8 cellular contexts compared by ENCODE assay signal in genomic region chr4:118684873-118685811, GRCh38.
DNase-seq lines count a peak whose midpoint lies in the region; ATAC-seq and TF ChIP-seq lines count a peak whose summit lies in the region.

TSS of gene METTL14 (plus strand) at chr4:118685392. CDS start at chr4:118685535, 143 bp downstream.

- peak within 1 kb of the TSS; percentile 88 for H3K4me3 ChIP-seq in choroid plexus epithelial cell (ENCODE audit: low read depth, low read length)

- DNase-seq in AG20443 (ENCODE audit: low spot score): peak; percentile 93
- peak; percentile 87 to 95 for DNase-seq in NCI-H446 (lab: John Stamatoyannopoulos, UW)
- peak; percentile 79 to 83 for DNase-seq in activated CD4-positive, alpha-beta T cell treated with anti-CD3 and anti-CD28 coated beads for 24 hours (ENCODE audit: low read depth in 2 of 2)
- DNase-seq in choroid plexus epithelial cell (ENCODE audit: low read depth): peak; percentile 95
- peak; percentile 85 for DNase-seq in kidney glomerular epithelial cell (lab: John Stamatoyannopoulos, UW)
- peak; percentile 37 to 71 for DNase-seq in stimulated activated CD4-positive, alpha-beta T cell treated with anti-CD3 and anti-CD28 coated beads, Interleukin-1b, Interleukin-23, amount 100 ng/mL, for 1 hour (ENCODE audit: low read depth in 2 of 2)

- peak; percentile 9 for TF ChIP-seq CTCF in choroid plexus epithelial cell (conservative IDR thresholded peaks at IDR 0.05; ENCODE audit: low read depth, low read length)

- ATAC-seq in GM19025 (IDR thresholded peaks at IDR 0.05; ENCODE audit: low read depth, unreplicated experiment) (peak; percentile 99), HG03342 (IDR thresholded peaks at IDR 0.05; ENCODE audit: unreplicated experiment) (peak; percentile 99)

Comparison
In these comparisons a context has a peak if more than half of its experiments do, and no peak if none do; other contexts are left out.
1. Peak in every context shown above with its lines: DNase-seq, ATAC-seq and H3K4me3 ChIP-seq.